ENCODE assay signal across 3 cellular contexts in genomic region chr16:16363595-16363994, GRCh38. TPM values are rescaled to one million over a fixed set of nuclear protein-coding genes. Genes with fewer than 3 reads are reported as not detected.
"Had no signal": no experiment of that assay in that cellular context is flagged by ENCODE, and none has a peak within 500 bp of the region (broad histone marks: within the 10 kb centered on the region; RNA-seq: fewer than 3 reads in every experiment).

No MANE protein-coding gene starts in this region.

RNA-seq across cellular contexts. Expression of gene NPIPA7, which starts 15.3 kb away (rescaled TPM):
- total RNA-seq: epithelial cell of proximal tubule, mononuclear cell, smooth muscle cell had no signal
